Comparison of ENCODE assay signal across 14 cellular contexts in the genomic region with DNA sequence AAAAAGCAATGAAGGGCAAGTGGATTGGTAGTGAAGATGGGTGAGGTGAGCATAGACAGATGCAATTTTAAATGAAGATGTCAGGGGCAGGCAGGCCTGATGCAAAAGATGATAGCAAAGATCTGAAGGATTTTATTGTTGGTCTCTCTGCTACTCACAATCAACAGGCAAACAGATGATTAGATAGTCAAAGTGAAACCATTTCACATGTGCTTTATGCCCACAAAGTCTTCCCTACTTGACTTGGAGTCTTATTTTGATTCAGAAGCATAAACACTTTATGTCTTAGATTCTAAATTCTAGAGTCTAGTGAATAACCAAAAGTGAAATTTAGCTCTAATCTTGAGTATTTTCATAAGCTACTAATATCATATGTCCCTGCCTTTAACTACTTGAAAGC.
DNase-seq lines count a peak whose midpoint lies in the region; ATAC-seq and TF ChIP-seq lines count a peak whose summit lies in the region.
"Had no signal": no experiment of that assay in that cellular context is flagged by ENCODE, and none has a peak within 500 bp of the region (broad histone marks: within the 10 kb centered on the region; RNA-seq: fewer than 3 reads in every experiment).

No MANE protein-coding gene starts in this region.

- H3K36me3 ChIP-seq in adrenal gland (replicated peaks in 1 of 2), result no peaks in the 10 kb centered on the region
- H3K36me3 ChIP-seq: heart right ventricle, vagina had no signal

- H3K9me3 ChIP-seq in adrenal gland (replicated peaks in 1 of 3), result no peaks in the 10 kb centered on the region
- H3K9me3 ChIP-seq: heart right ventricle, vagina had no signal

- ATAC-seq in GM19351 (IDR thresholded peaks at IDR 0.05; ENCODE audit: unreplicated experiment), result peak; percentile 89
- peak; percentile 68 for ATAC-seq in HG02678 (IDR thresholded peaks at IDR 0.05; ENCODE audit: unreplicated experiment)
- ATAC-seq in HG03439 (IDR thresholded peaks at IDR 0.05; ENCODE audit: unreplicated experiment), result peak; percentile 77
- ATAC-seq: heart right ventricle had no signal

- TF ChIP-seq CTCF in GM12865 (IDR thresholded peaks at IDR 0.05; ENCODE audit: insufficient read depth, low read depth, low read length, missing control alignments) (no peak), dorsolateral prefrontal cortex (IDR thresholded peaks at IDR 0.05 in 54 of 56, conservative IDR thresholded peaks at IDR 0.05 in 2 of 56; ENCODE audit: low read depth in 1 of 56, partially characterized antibody in 56 of 56) (no peak), adrenal gland (IDR thresholded peaks at IDR 0.05) (no peak)

- H3K27me3 ChIP-seq in dorsolateral prefrontal cortex, result peaks cover 0 to 4% (median 0%) of the 10 kb centered on the region in 45 donors
- no peaks in the 10 kb centered on the region for H3K27me3 ChIP-seq in adrenal gland
- H3K27me3 ChIP-seq: vagina had no signal

- no peak overlapping the region for H3K4me3 ChIP-seq in GM12865 (ENCODE audit: low read depth, low read length)
- no peak overlapping the region for H3K4me3 ChIP-seq in dorsolateral prefrontal cortex
- H3K4me3 ChIP-seq in adrenal gland, result no peak overlapping the region
- H3K4me3 ChIP-seq: heart right ventricle, vagina had no signal

- no peaks in the 10 kb centered on the region for H3K4me1 ChIP-seq in adrenal gland (replicated peaks in 1 of 2)
- H3K4me1 ChIP-seq: heart right ventricle, vagina had no signal

- H3K27ac ChIP-seq in dorsolateral prefrontal cortex (no peak overlapping the region), adrenal gland (no peak overlapping the region)
- H3K27ac ChIP-seq: epithelial cell of prostate, heart right ventricle, vagina had no signal

- DNase-seq in GM12865 (ENCODE audit: low read depth), result peak; percentile 49
- no peak for DNase-seq in dorsolateral prefrontal cortex
- DNase-seq in dedifferentiated amniotic fluid mesenchymal stem cell (ENCODE audit: extremely low spot score), result no peak
- DNase-seq in DMS79 treated with DMSO at 0.1 percent for 48 hours (lab: John Stamatoyannopoulos, UW), result no peak
- DNase-seq in adrenal gland, result no peak
- DNase-seq: activated CD8-positive, alpha-beta memory T cell treated with anti-CD3 and anti-CD28 coated beads, Interleukin-2, amount 50 U/mL, for 48 hours; activated naive CD8-positive, alpha-beta T cell treated with anti-CD3 and anti-CD28 coated beads, Interleukin-2, amount 10 ng/mL, durations not matched to agents 7 days and 5 days; heart right ventricle; retina had no signal

- intact Hi-C loops in dorsolateral prefrontal cortex (cut with DNase I) (no loop called here), adrenal gland (cut with DNase I) (no loop called here)

- TF ChIP-seq POLR2A in adrenal gland (IDR thresholded peaks at IDR 0.05), result no peak
